In genomic region chr22:38768036-38768435, GRCh38 we compare ENCODE assay signal across 11 cellular contexts.
"Had no signal": no experiment of that assay in that cellular context is flagged by ENCODE, and none has a peak within 500 bp of the region (broad histone marks: within the 10 kb centered on the region; RNA-seq: fewer than 3 reads in every experiment).

No MANE protein-coding gene starts in this region.

- DNase-seq: NCI-H1048, NCI-H1417 treated with DMSO at 0.1 percent for 48 hours, NCI-H1436 treated with DMSO at 0.1 percent for 48 hours, NCI-H187, NCI-H187 treated with DMSO at 0.1 percent for 48 hours, NCI-H2081 treated with DMSO at 0.1 percent for 48 hours, NCI-H2171, NCI-H2171 treated with DMSO at 0.1 percent for 48 hours, NCI-H226, NCI-H510A had no signal

- H3K9me3 ChIP-seq: MG63 had no signal

- H3K4me3 ChIP-seq: MG63 had no signal

- H3K27me3 ChIP-seq: MG63 had no signal

- H3K36me3 ChIP-seq: MG63 had no signal
